8 cellular contexts compared by ENCODE assay signal in the genomic region with DNA sequence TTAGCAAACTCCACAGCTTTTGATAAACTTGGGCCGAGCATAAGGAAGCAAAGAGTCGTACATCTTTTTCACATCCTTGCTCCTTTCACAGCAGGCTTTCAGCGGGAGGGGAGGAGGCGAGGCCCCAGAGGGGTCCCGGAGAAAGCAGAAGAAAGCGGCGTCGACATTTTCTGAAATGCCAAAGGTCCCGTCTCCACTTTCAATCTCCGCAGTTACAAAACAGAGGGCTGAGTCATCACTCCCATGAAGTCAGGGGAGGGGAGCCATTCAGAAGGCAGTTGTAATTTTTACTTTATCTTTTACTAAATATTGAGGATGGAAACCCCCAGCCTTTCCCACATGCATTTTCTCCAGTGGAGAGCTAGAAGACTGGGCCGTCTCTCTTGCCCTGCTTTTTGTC.
DNase-seq lines count a peak whose midpoint lies in the region; ATAC-seq and TF ChIP-seq lines count a peak whose summit lies in the region.
"Had no signal": no experiment of that assay in that cellular context is flagged by ENCODE, and none has a peak within 500 bp of the region (broad histone marks: within the 10 kb centered on the region; RNA-seq: fewer than 3 reads in every experiment).

No MANE protein-coding gene starts in this region.

- DNase-seq in NB4 (ENCODE audit: low read depth) = peak; percentile 19
- DNase-seq in epithelial cell of esophagus (ENCODE audit: low read depth) = peak; percentile 11
- DNase-seq in upper lobe of right lung = no peak
- DNase-seq in erythroblast (lab: John Stamatoyannopoulos, UW) = no peak

- peak overlapping the region in 1 of 2 donors; percentile 22 for H3K9ac ChIP-seq in mucosa of rectum (ENCODE audit: low read depth in 1 of 2, low read length in 2 of 2)

- H3K4me3 ChIP-seq in NB4 (ENCODE audit: low read depth, low read length) = no peak overlapping the region
- H3K4me3 ChIP-seq in epithelial cell of esophagus (ENCODE audit: low read length) = no peak overlapping the region
- H3K4me3 ChIP-seq in mucosa of rectum (ENCODE audit: low read length in 2 of 2) = no peak overlapping the region
- H3K4me3 ChIP-seq in upper lobe of right lung = no peak overlapping the region

- no peak for TF ChIP-seq CTCF in NB4 (IDR thresholded peaks at IDR 0.05; ENCODE audit: low read depth, low read length)
- TF ChIP-seq CTCF in epithelial cell of esophagus (IDR thresholded peaks at IDR 0.05; ENCODE audit: insufficient read depth, low read depth, low read length, missing control alignments) = no peak
- no peak for TF ChIP-seq CTCF in upper lobe of right lung (IDR thresholded peaks at IDR 0.05)

- H3K9me3 ChIP-seq in mucosa of rectum (ENCODE audit: control insufficient read depth in 2 of 2, low read length in 2 of 2) (peaks cover 0 to 15% of the 10 kb centered on the region in 2 donors), upper lobe of right lung (no peaks in the 10 kb centered on the region)

- H3K36me3 ChIP-seq in mucosa of rectum (ENCODE audit: control insufficient read depth in 2 of 2, insufficient read depth in 2 of 2, low read length in 2 of 2) = no peaks in the 10 kb centered on the region
- H3K36me3 ChIP-seq in upper lobe of right lung = no peaks in the 10 kb centered on the region

- H3K4me1 ChIP-seq in mucosa of rectum (ENCODE audit: control insufficient read depth in 2 of 2, insufficient read depth in 2 of 2, low read length in 2 of 2) (no peaks in the 10 kb centered on the region), upper lobe of right lung (no peaks in the 10 kb centered on the region)

- ATAC-seq in upper lobe of right lung = no peak
- ATAC-seq in GM18858 (IDR thresholded peaks at IDR 0.05; ENCODE audit: unreplicated experiment) = no peak
- no peak for ATAC-seq in GM19395 (IDR thresholded peaks at IDR 0.05; ENCODE audit: unreplicated experiment)
- ATAC-seq: left lobe of liver had no signal

- H3K27me3 ChIP-seq in mucosa of rectum (ENCODE audit: control insufficient read depth in 2 of 2, insufficient read depth in 2 of 2, low read length in 2 of 2) (no peaks in the 10 kb centered on the region), upper lobe of right lung (no peaks in the 10 kb centered on the region)

- H3K27ac ChIP-seq in mucosa of rectum (ENCODE audit: low read depth in 2 of 2, low read length in 2 of 2) (peak overlapping the region; percentile 21 to 52), upper lobe of right lung (peak overlapping the region; percentile 53)

- TF ChIP-seq POLR2A in NB4 (IDR thresholded peaks at IDR 0.05; ENCODE audit: extremely low read depth, insufficient read length) (no peak), erythroblast (IDR thresholded peaks at IDR 0.05; ENCODE audit: low read length) (no peak)

- intact Hi-C loops in upper lobe of right lung (cut with DNase I) = no loop called here

Comparison
In these comparisons a context has a peak if more than half of its experiments do, and no peak if none do; other contexts are left out.
1. DNase-seq: peak in NB4 (single experiment) and epithelial cell of esophagus (single experiment); none in upper lobe of right lung (single experiment) and erythroblast (0 of 2).